In genomic region chr4:69759189-69759604, GRCh38 we compare ENCODE assay signal across 13 cellular contexts. TPM values are rescaled to one million over a fixed set of nuclear protein-coding genes. Genes with fewer than 3 reads are reported as not detected.
A peak's percentile ranks its signal among the peaks of the same experiment; 100 is the strongest.
DNase-seq lines count a peak whose midpoint lies in the region; ATAC-seq, FAIRE-seq and TF ChIP-seq lines count a peak whose summit lies in the region.
"Had no signal": no experiment of that assay in that cellular context is flagged by ENCODE, and none has a peak within 500 bp of the region (broad histone marks: within the 10 kb centered on the region; RNA-seq: fewer than 3 reads in every experiment).

No MANE protein-coding gene starts in this region.

- TF ChIP-seq CTCF in Calu3 (IDR thresholded peaks at IDR 0.05; ENCODE audit: unreplicated experiment): no peak
- TF ChIP-seq CTCF in endothelial cell of umbilical vein (IDR thresholded peaks at IDR 0.05; ENCODE audit: extremely low read depth in 1 of 2, insufficient read depth in 1 of 2, low read depth in 1 of 2, low read length in 2 of 2): no peak
- no peak for TF ChIP-seq CTCF in neural crest cell (conservative IDR thresholded peaks at IDR 0.05)

- H3K9me1 ChIP-seq in endothelial cell of umbilical vein (replicated peaks; ENCODE audit: control insufficient read depth, extremely low read depth, insufficient read depth, low read length): no peaks in the 10 kb centered on the region

- H3K27me3 ChIP-seq in endothelial cell of umbilical vein (ENCODE audit: control insufficient read depth in 2 of 2, insufficient read depth in 2 of 2, low read length in 2 of 2): no peaks in the 10 kb centered on the region
- H3K27me3 ChIP-seq: suprapubic skin had no signal

- peaks cover 39% of the 10 kb centered on the region for H3K4me1 Mint-ChIP-seq in Calu3 (ENCODE audit: low read depth, unreplicated experiment)
- H3K4me1 Mint-ChIP-seq in neural crest cell: peaks cover 4% of the 10 kb centered on the region

- H3K27ac Mint-ChIP-seq in Calu3 (ENCODE audit: unreplicated experiment) (peak overlapping the region; percentile 69), neural crest cell (ENCODE audit: unreplicated experiment) (peak overlapping the region; percentile 3)

- dilution Hi-C loops in endothelial cell of umbilical vein (cut with MboI; ENCODE audit: extremely low pct_ligation_motif_present, low sequenced_read_pairs): no loop called here

- H3K36me3 ChIP-seq in endothelial cell of umbilical vein (ENCODE audit: control insufficient read depth in 2 of 2, extremely low read depth in 1 of 2, insufficient read depth in 2 of 2, low read length in 2 of 2): no peaks in the 10 kb centered on the region
- H3K36me3 ChIP-seq: suprapubic skin had no signal

- peak; percentile 49; the same call in 2 of the 3 replicates for ATAC-seq in SK-N-SH treated with all-trans-retinoic acid at 6 μM for 48 hours
- no peak for ATAC-seq in GM18867 (IDR thresholded peaks at IDR 0.05; ENCODE audit: unreplicated experiment)

- no peaks in the 10 kb centered on the region for H3K9me3 Mint-ChIP-seq in Calu3 (ENCODE audit: low read depth, unreplicated experiment)
- H3K9me3 Mint-ChIP-seq in neural crest cell: no peaks in the 10 kb centered on the region

- peak; percentile 37 for FAIRE-seq in endothelial cell of umbilical vein (lab: Jason Lieb, UNC)

- CTCF ChIA-PET in Calu3 (lab: Charles Lee): interaction anchor here (1.4 kb wide), 1 partner anchor 11 kb away, joined by 3 read pairs; no protein-coding TSS in a partner anchor
- CTCF ChIA-PET in endothelial cell of umbilical vein (lab: Charles Lee): interaction anchor here (1.1 to 2.0 kb wide), 5 partner anchors 16 to 69 kb away, joined by 4 to 16 read pairs (median 6); no protein-coding TSS in a partner anchor

- peak overlapping the region; percentile 95 for H3K27ac ChIP-seq in endothelial cell of umbilical vein (ENCODE audit: insufficient read depth, low read depth, low read length)
- H3K27ac ChIP-seq: HL-60, suprapubic skin had no signal

- H3K4me3 Mint-ChIP-seq in Calu3 (ENCODE audit: low read depth, unreplicated experiment): peak overlapping the region; percentile 31
- H3K4me3 Mint-ChIP-seq in neural crest cell: no peak overlapping the region

- TF ChIP-seq POLR2A in endothelial cell of umbilical vein (IDR thresholded peaks at IDR 0.05; ENCODE audit: low read depth, low read length) (peak; percentile 19), erythroblast (IDR thresholded peaks at IDR 0.05; ENCODE audit: low read length) (no peak)

- H3K27me3 Mint-ChIP-seq in Calu3 (ENCODE audit: unreplicated experiment) (no peaks in the 10 kb centered on the region), neural crest cell (ENCODE audit: low read depth) (no peaks in the 10 kb centered on the region)

- intact Hi-C loops in Calu3 (cut with micrococcal nuclease; ENCODE audit: unreplicated experiment) (no loop called here), endothelial cell of umbilical vein (cut with micrococcal nuclease) (loop anchor here (1.0 kb wide), 2 partner anchors 33 to 122 kb away; no protein-coding TSS in a partner anchor)

- POLR2A ChIA-PET in endothelial cell of umbilical vein (lab: Charles Lee): interaction anchor here (1.4 to 1.9 kb wide), 2 partner anchors 14 to 37 kb away, joined by 3 to 5 read pairs; no protein-coding TSS in a partner anchor

- peaks cover 5% of the 10 kb centered on the region for H3K79me2 ChIP-seq in endothelial cell of umbilical vein (ENCODE audit: control insufficient read depth, insufficient read depth, low read length)

- no peak for DNase-seq in Calu3
- DNase-seq in endothelial cell of umbilical vein (ENCODE audit: low read depth, low spot score): peak; percentile 80
- DNase-seq in neural crest cell (ENCODE audit: low read depth, low spot score): no peak
- DNase-seq in cerebellum (ENCODE audit: low spot score): no peak
- DNase-seq in erythroblast (lab: John Stamatoyannopoulos, UW): no peak
- no peak for DNase-seq in kidney tubule cell (ENCODE audit: low spot score)
- DNase-seq: hippocampal formation, OCI-M1 had no signal

- H3K9me3 ChIP-seq in endothelial cell of umbilical vein (replicated peaks; ENCODE audit: control insufficient read depth, insufficient read depth, low read length): no peaks in the 10 kb centered on the region
- H3K9me3 ChIP-seq: suprapubic skin had no signal

- H2AFZ ChIP-seq in endothelial cell of umbilical vein (ENCODE audit: low read depth, low read length): peak overlapping the region; percentile 84

- peaks cover 56% of the 10 kb centered on the region for H3K4me1 ChIP-seq in endothelial cell of umbilical vein (ENCODE audit: control insufficient read depth, extremely low read depth, insufficient read depth, low read length)

- peak overlapping the region; percentile 98 for H3K4me2 ChIP-seq in endothelial cell of umbilical vein (ENCODE audit: insufficient read depth, low read length)

- H3K36me3 Mint-ChIP-seq in Calu3 (ENCODE audit: insufficient read depth, unreplicated experiment) (no peaks in the 10 kb centered on the region), neural crest cell (ENCODE audit: low read depth) (no peaks in the 10 kb centered on the region)

- H3K9ac ChIP-seq in endothelial cell of umbilical vein (replicated peaks; ENCODE audit: extremely low read depth, insufficient read depth, low read length): peak overlapping the region; percentile 91

- H3K4me3 ChIP-seq in endothelial cell of umbilical vein (replicated peaks in 1 of 3; ENCODE audit: insufficient read depth in 1 of 3, low read depth in 1 of 3, low read length in 3 of 3): peak overlapping the region in 2 of 3 experiments; percentile 11 to 79
- H3K4me3 ChIP-seq: suprapubic skin had no signal

- no TSS peak for BruUV-seq in Calu3 (replicated peaks; lab: Mats Ljungman, UMichigan)
- TSS peak; percentile 51 for BruUV-seq in endothelial cell of umbilical vein (replicated peaks; lab: Mats Ljungman, UMichigan)

- H4K20me1 ChIP-seq in endothelial cell of umbilical vein (replicated peaks; ENCODE audit: control insufficient read depth, extremely low read depth, insufficient read depth, low read length): no peaks in the 10 kb centered on the region

TF ChIP-seq in SK-N-SH treated with all-trans-retinoic acid at 6 μM for 48 hours, 23 proteins besides CTCF, POLR2A, EP300 and RAD21 (continues in another document):
- no peak for TF ChIP-seq ZNF70 (CRISPR knock-in tag; IDR thresholded peaks at IDR 0.05)
- TF ChIP-seq TSHZ2 (CRISPR knock-in tag; IDR thresholded peaks at IDR 0.05): no peak

TF ChIP-seq in endothelial cell of umbilical vein, 7 proteins besides CTCF, POLR2A, EP300 and RAD21:
- TF ChIP-seq POLR2AphosphoS5 (IDR thresholded peaks at IDR 0.05; ENCODE audit: insufficient read depth, low read depth, low read length) (peak; percentile 57), GATA2 (IDR thresholded peaks at IDR 0.05; ENCODE audit: insufficient read depth, insufficient read length, low read depth, low read length) (no peak), FOS (IDR thresholded peaks at IDR 0.05; ENCODE audit: borderline replicate concordance, insufficient read depth, low read length) (peak; percentile 18)

RNA-seq across cellular contexts. Expression of gene SULT1B1, which starts 1.2 kb away (rescaled TPM):
- total RNA-seq in Calu3 (2022) (0.26 and 0.27 TPM in 2 replicates), endothelial cell of umbilical vein (59.5 and 68.2 TPM in 2 replicates), neural crest cell (not detected in 2 replicates), cerebellum (0.64 TPM)
- polyA plus RNA-seq in endothelial cell of umbilical vein: 35.2 and 45.0 TPM in 2 replicates
- polyA plus RNA-seq in endothelial cell of umbilical vein (2011; cell fraction: cytosol; rRNA removed): 43.0 and 43.7 TPM in 2 replicates
- 57.8 and 83.9 TPM in 2 replicates for polyA plus RNA-seq in endothelial cell of umbilical vein (2011; cell fraction: nucleus; rRNA removed)
- polyA plus RNA-seq in endothelial cell of umbilical vein (2012): 47.7 and 50.6 TPM in 2 replicates
- 88.4 and 99.5 TPM in 2 replicates for polyA minus RNA-seq in endothelial cell of umbilical vein
- polyA minus RNA-seq in endothelial cell of umbilical vein (2011; cell fraction: cytosol; rRNA and poly(A)+ RNA removed): not detected
- polyA minus RNA-seq in endothelial cell of umbilical vein (2011; cell fraction: nucleus; rRNA and poly(A)+ RNA removed): 47.8 and 83.8 TPM in 2 replicates
- total RNA-seq: M059J had no signal

Comparison
In these comparisons a context has a peak if more than half of its experiments do, and no peak if none do; other contexts are left out.
1. RNA of gene SULT1B1, which starts 1.2 kb away (total RNA-seq): 59.5 to 68.2 TPM in endothelial cell of umbilical vein; 0.64 TPM in cerebellum (single experiment), 0.26 to 0.27 TPM in Calu3 and not detected in neural crest cell; every median in the first group is over 10 times any median in the second.